ENCODE assay signal across 21 cellular contexts in the genomic region with DNA sequence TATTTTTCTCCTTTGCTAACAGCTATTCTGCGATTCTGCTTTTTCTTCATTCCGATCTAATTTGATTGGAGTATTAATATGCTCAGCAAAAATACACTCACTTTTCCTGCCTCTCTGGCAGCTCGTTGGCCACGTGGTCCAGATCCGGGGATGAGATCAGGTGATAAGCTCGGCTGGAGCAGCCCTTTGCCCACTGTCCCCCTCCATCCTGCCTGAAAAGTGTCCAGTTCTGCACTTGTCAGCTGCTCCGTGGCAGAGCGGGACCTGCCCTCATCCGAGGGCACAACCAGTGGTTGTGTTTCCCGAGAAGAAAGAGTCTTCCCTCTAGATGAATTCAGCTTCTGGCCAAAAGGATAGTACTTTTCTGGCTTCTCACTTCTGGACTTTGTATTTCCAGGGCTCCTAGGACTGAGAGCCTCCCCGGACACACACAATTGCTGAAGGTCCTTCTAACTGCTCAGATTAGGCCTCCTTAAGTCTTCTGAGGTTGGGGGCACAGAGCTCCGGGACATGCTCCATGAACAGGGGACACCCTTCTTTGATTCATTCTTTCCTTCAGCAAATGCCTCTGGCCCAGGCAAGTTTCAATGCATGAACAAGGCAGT.
A peak's percentile ranks its signal among the peaks of the same experiment; 100 is the strongest.
DNase-seq lines count a peak whose midpoint lies in the region; ATAC-seq and TF ChIP-seq lines count a peak whose summit lies in the region.
"Had no signal": no experiment of that assay in that cellular context is flagged by ENCODE, and none has a peak within 500 bp of the region (broad histone marks: within the 10 kb centered on the region; RNA-seq: fewer than 3 reads in every experiment).

No MANE protein-coding gene starts in this region.

- no peaks in the 10 kb centered on the region for H3K36me3 ChIP-seq in esophagus muscularis mucosa
- no peaks in the 10 kb centered on the region for H3K36me3 ChIP-seq in upper lobe of right lung
- H3K36me3 ChIP-seq: BE2C had no signal

- peaks cover 0 to 5% (median 0%) of the 10 kb centered on the region in 4 donors for H3K27me3 ChIP-seq in esophagus muscularis mucosa
- no peaks in the 10 kb centered on the region for H3K27me3 ChIP-seq in upper lobe of right lung
- H3K27me3 ChIP-seq: BE2C had no signal

- ATAC-seq in activated CD8-positive, alpha-beta T cell treated with anti-CD3 and anti-CD28 coated beads, Interleukin-2, amount 10 ng/mL, durations not matched to agents 7 days and 5 days, result no peak
- no peak for ATAC-seq in activated CD8-positive, alpha-beta T cell treated with anti-CD3 and anti-CD28 coated beads for 36 hours
- no peak for ATAC-seq in upper lobe of right lung
- ATAC-seq: A549, Right ventricle myocardium inferior had no signal

- TF ChIP-seq EP300 in esophagus muscularis mucosa (IDR thresholded peaks at IDR 0.05), result no peak

- intact Hi-C loops in activated CD8-positive, alpha-beta T cell treated with anti-CD3 and anti-CD28 coated beads for 36 hours (cut with micrococcal nuclease), result no loop called here
- intact Hi-C loops in esophagus muscularis mucosa (cut with DNase I), result no loop called here
- intact Hi-C loops in upper lobe of right lung (cut with DNase I), result no loop called here

- H3K4me1 ChIP-seq in esophagus muscularis mucosa (no peaks in the 10 kb centered on the region), upper lobe of right lung (no peaks in the 10 kb centered on the region)
- H3K4me1 ChIP-seq: A549 had no signal

- no peaks in the 10 kb centered on the region for H3K9me3 ChIP-seq in esophagus muscularis mucosa
- no peaks in the 10 kb centered on the region for H3K9me3 ChIP-seq in upper lobe of right lung
- H3K9me3 ChIP-seq: A549, BE2C had no signal

- CTCF ChIA-PET in activated CD8-positive, alpha-beta T cell treated with anti-CD3 and anti-CD28 coated beads, Interleukin-2, amount 10 ng/mL, durations not matched to agents 7 days and 5 days (lab: Charles Lee), result no interaction called here
- CTCF ChIA-PET in activated CD8-positive, alpha-beta T cell treated with anti-CD3 and anti-CD28 coated beads for 36 hours (lab: Charles Lee), result no interaction called here

- H3K4me3 ChIP-seq in esophagus muscularis mucosa, result no peak overlapping the region
- no peak overlapping the region for H3K4me3 ChIP-seq in upper lobe of right lung
- H3K4me3 ChIP-seq: A549 had no signal

- H3K4me1 Mint-ChIP-seq in activated CD8-positive, alpha-beta T cell treated with anti-CD3 and anti-CD28 coated beads, Interleukin-2, amount 10 ng/mL, durations not matched to agents 7 days and 5 days (ENCODE audit: low read depth), result no peaks in the 10 kb centered on the region
- no peaks in the 10 kb centered on the region for H3K4me1 Mint-ChIP-seq in activated CD8-positive, alpha-beta T cell treated with anti-CD3 and anti-CD28 coated beads for 36 hours (ENCODE audit: low read depth)

- H3K27me3 Mint-ChIP-seq in activated CD8-positive, alpha-beta T cell treated with anti-CD3 and anti-CD28 coated beads, Interleukin-2, amount 10 ng/mL, durations not matched to agents 7 days and 5 days (ENCODE audit: low read depth), result peaks cover 2% of the 10 kb centered on the region
- H3K27me3 Mint-ChIP-seq in activated CD8-positive, alpha-beta T cell treated with anti-CD3 and anti-CD28 coated beads for 36 hours, result no peaks in the 10 kb centered on the region

- no peak overlapping the region for H3K27ac ChIP-seq in esophagus muscularis mucosa (replicated peaks in 1 of 4)
- no peak overlapping the region for H3K27ac ChIP-seq in upper lobe of right lung
- H3K27ac ChIP-seq: A549, KMS-11 had no signal

- H3K27ac Mint-ChIP-seq in activated CD8-positive, alpha-beta T cell treated with anti-CD3 and anti-CD28 coated beads, Interleukin-2, amount 10 ng/mL, durations not matched to agents 7 days and 5 days, result no peak overlapping the region
- no peak overlapping the region for H3K27ac Mint-ChIP-seq in activated CD8-positive, alpha-beta T cell treated with anti-CD3 and anti-CD28 coated beads for 36 hours

- H3K9me3 Mint-ChIP-seq in activated CD8-positive, alpha-beta T cell treated with anti-CD3 and anti-CD28 coated beads, Interleukin-2, amount 10 ng/mL, durations not matched to agents 7 days and 5 days (ENCODE audit: insufficient read depth), result no peaks in the 10 kb centered on the region
- H3K9me3 Mint-ChIP-seq in activated CD8-positive, alpha-beta T cell treated with anti-CD3 and anti-CD28 coated beads for 36 hours, result no peaks in the 10 kb centered on the region

- TF ChIP-seq CTCF in activated CD8-positive, alpha-beta T cell treated with anti-CD3 and anti-CD28 coated beads for 36 hours (IDR thresholded peaks at IDR 0.05), result no peak
- no peak for TF ChIP-seq CTCF in esophagus muscularis mucosa (IDR thresholded peaks at IDR 0.05)
- TF ChIP-seq CTCF in upper lobe of right lung (IDR thresholded peaks at IDR 0.05), result no peak

- WGBS in esophagus muscularis mucosa, result 97% methylated on average over 12 of the region's 12 CpGs

- peak; percentile 8 for DNase-seq in activated CD8-positive, alpha-beta T cell treated with anti-CD3 and anti-CD28 coated beads, Interleukin-2, amount 10 ng/mL, durations not matched to agents 7 days and 5 days
- DNase-seq in activated CD8-positive, alpha-beta T cell treated with anti-CD3 and anti-CD28 coated beads for 36 hours, result no peak
- DNase-seq in SK-N-DZ (ENCODE audit: low spot score), result peak; percentile 10
- DNase-seq in esophagus muscularis mucosa (ENCODE audit: extremely low spot score), result peak; percentile 85
- peak; percentile 41 for DNase-seq in upper lobe of right lung
- no peak for DNase-seq in globus pallidus (ENCODE audit: low spot score)
- no peak for DNase-seq in stimulated activated CD4-positive, alpha-beta T cell treated with anti-CD3 and anti-CD28 coated beads, Interleukin-2, amount 100 ng/mL, for 48 hours
- DNase-seq: BE2C; EL; GF-D8; IMR-90; NCI-H1105; NCI-H146; NCI-H2029 treated with DMSO at 0.1 percent for 48 hours; NCI-H226; NCI-H510A treated with DMSO at 0.1 percent for 48 hours; NCI-H774; NK-92 treated with Interleukin-12 subunit alpha and Interleukin-12 subunit beta, amount 100 ng/mL, for 24 hours had no signal

- POLR2A ChIA-PET in activated CD8-positive, alpha-beta T cell treated with anti-CD3 and anti-CD28 coated beads, Interleukin-2, amount 10 ng/mL, durations not matched to agents 7 days and 5 days (lab: Charles Lee), result interaction anchor here (0.9 kb wide), 1 partner anchor 10 kb away, joined by 3 read pairs; no protein-coding TSS in a partner anchor
- POLR2A ChIA-PET in activated CD8-positive, alpha-beta T cell treated with anti-CD3 and anti-CD28 coated beads for 36 hours (lab: Charles Lee), result no interaction called here

- H3K36me3 Mint-ChIP-seq in activated CD8-positive, alpha-beta T cell treated with anti-CD3 and anti-CD28 coated beads, Interleukin-2, amount 10 ng/mL, durations not matched to agents 7 days and 5 days (ENCODE audit: low read depth), result no peaks in the 10 kb centered on the region
- H3K36me3 Mint-ChIP-seq in activated CD8-positive, alpha-beta T cell treated with anti-CD3 and anti-CD28 coated beads for 36 hours (ENCODE audit: low read depth), result no peaks in the 10 kb centered on the region

- no peak overlapping the region for H3K4me3 Mint-ChIP-seq in activated CD8-positive, alpha-beta T cell treated with anti-CD3 and anti-CD28 coated beads, Interleukin-2, amount 10 ng/mL, durations not matched to agents 7 days and 5 days
- no peak overlapping the region for H3K4me3 Mint-ChIP-seq in activated CD8-positive, alpha-beta T cell treated with anti-CD3 and anti-CD28 coated beads for 36 hours

- TF ChIP-seq POLR2A in esophagus muscularis mucosa (IDR thresholded peaks at IDR 0.05; ENCODE audit: low read depth), result no peak

Comparison
In these comparisons a context has a peak if more than half of its experiments do, and no peak if none do; other contexts are left out.
1. DNase-seq: peak in activated CD8-positive, alpha-beta T cell treated with anti-CD3 and anti-CD28 coated beads, Interleukin-2, amount 10 ng/mL, durations not matched to agents 7 days and 5 days (single experiment), SK-N-DZ (single experiment), esophagus muscularis mucosa (single experiment) and upper lobe of right lung (single experiment); none in activated CD8-positive, alpha-beta T cell treated with anti-CD3 and anti-CD28 coated beads for 36 hours (single experiment), globus pallidus (single experiment) and stimulated activated CD4-positive, alpha-beta T cell treated with anti-CD3 and anti-CD28 coated beads, Interleukin-2, amount 100 ng/mL, for 48 hours (0 of 2).